Comparison of ENCODE assay signal across 10 cellular contexts in genomic region chr1:234584926-234585325, GRCh38. TPM values are rescaled to one million over a fixed set of nuclear protein-coding genes. Genes with fewer than 3 reads are reported as not detected.
DNase-seq lines count a peak whose midpoint lies in the region; ATAC-seq and TF ChIP-seq lines count a peak whose summit lies in the region.
"Had no signal": no experiment of that assay in that cellular context is flagged by ENCODE, and none has a peak within 500 bp of the region (broad histone marks: within the 10 kb centered on the region; RNA-seq: fewer than 3 reads in every experiment).

No MANE protein-coding gene starts in this region.

- no peak for TF ChIP-seq CTCF in A673 (conservative IDR thresholded peaks at IDR 0.05; ENCODE audit: low read depth, low read length)
- TF ChIP-seq CTCF in brain (conservative IDR thresholded peaks at IDR 0.05): no peak

- POLR2A ChIA-PET in A673 (lab: Charles Lee; ENCODE audit: low non-redundant PET): no interaction called here

- no peaks in the 10 kb centered on the region for H3K36me3 Mint-ChIP-seq in brain

- peak overlapping the region in 3 of 5 experiments; percentile 11 to 82 (median 49) for H3K27ac Mint-ChIP-seq in brain

- no peak overlapping the region for H3K4me3 Mint-ChIP-seq in brain

- no peak overlapping the region for H3K4me3 ChIP-seq in A673 (ENCODE audit: low read depth, low read length, poor library complexity, severe bottlenecking)
- no peak overlapping the region for H3K4me3 ChIP-seq in muscle layer of duodenum (ENCODE audit: low read depth in 1 of 2, low read length in 2 of 2)
- H3K4me3 ChIP-seq: hepatocyte, SK-N-MC had no signal

- CTCF ChIA-PET in A673 (lab: Charles Lee): interaction anchor here (0.6 kb wide), 1 partner anchor 771 kb away, joined by 5 read pairs; no protein-coding TSS in a partner anchor

- peak; percentile 76 for DNase-seq in A673 (ENCODE audit: low spot score)
- peak; percentile 24 for DNase-seq in NCI-H2107 treated with DMSO at 0.1 percent for 48 hours (lab: John Stamatoyannopoulos, UW; ENCODE audit: unreplicated experiment)
- DNase-seq in COLO668 (lab: John Stamatoyannopoulos, UW; ENCODE audit: unreplicated experiment): no peak
- DNase-seq in HuH-7 (ENCODE audit: low spot score): no peak

- H3K4me1 Mint-ChIP-seq in brain: peaks cover 87% of the 10 kb centered on the region

- no peaks in the 10 kb centered on the region for H3K9me3 ChIP-seq in A673 (ENCODE audit: low read depth, low read length, poor library complexity, severe bottlenecking)
- no peaks in the 10 kb centered on the region for H3K9me3 ChIP-seq in muscle layer of duodenum (ENCODE audit: control insufficient read depth in 1 of 2, low read length in 2 of 2)

- no TSS peak for BruUV-seq in A673 (replicated peaks; lab: Mats Ljungman, UMichigan)

- peaks cover 15% of the 10 kb centered on the region for H3K4me1 ChIP-seq in A673 (ENCODE audit: insufficient read depth, low read length, poor library complexity, severe bottlenecking)
- peaks cover 16 to 39% of the 10 kb centered on the region in 2 donors for H3K4me1 ChIP-seq in muscle layer of duodenum (ENCODE audit: control insufficient read depth in 1 of 2, insufficient read depth in 2 of 2, low read length in 2 of 2)

- H3K27ac ChIP-seq in A673 (ENCODE audit: low read depth, low read length, poor library complexity, severe bottlenecking) (no peak overlapping the region), muscle layer of duodenum (ENCODE audit: low read length) (peak overlapping the region; percentile 66)
- H3K27ac ChIP-seq: hepatocyte, SK-N-MC had no signal

- intact Hi-C loops in A673 (cut with micrococcal nuclease; ENCODE audit: unreplicated experiment): no loop called here

- no peaks in the 10 kb centered on the region for H3K9me3 Mint-ChIP-seq in brain

- H3K36me3 ChIP-seq in A673 (ENCODE audit: insufficient read depth, low read length, poor library complexity, severe bottlenecking) (no peaks in the 10 kb centered on the region), muscle layer of duodenum (ENCODE audit: control insufficient read depth in 1 of 2, insufficient read depth in 2 of 2, low read length in 2 of 2) (no peaks in the 10 kb centered on the region)

- ATAC-seq in GM21367 (IDR thresholded peaks at IDR 0.05; ENCODE audit: unreplicated experiment) (no peak), GM21786 (IDR thresholded peaks at IDR 0.05; ENCODE audit: unreplicated experiment) (no peak)

- peaks cover 3% of the 10 kb centered on the region for H3K27me3 Mint-ChIP-seq in brain

- H3K27me3 ChIP-seq in A673 (replicated peaks; ENCODE audit: insufficient read depth, low read depth, low read length, poor library complexity) (no peaks in the 10 kb centered on the region), muscle layer of duodenum (ENCODE audit: low read depth, low read length) (no peaks in the 10 kb centered on the region)
- H3K27me3 ChIP-seq: hepatocyte had no signal

RNA-seq across cellular contexts. Expression of gene IRF2BP2, which starts 25.1 kb away (rescaled TPM):
- 39.9 and 43.8 TPM in 2 replicates for total RNA-seq in A673 (2021)
- polyA plus RNA-seq in brain (ENCODE audit: insufficient read depth, low read depth, low replicate concordance): 163 TPM

Comparison
In these comparisons a context has a peak if more than half of its experiments do, and no peak if none do; other contexts are left out.
1. DNase-seq: peak in A673 (single experiment) and NCI-H2107 treated with DMSO at 0.1 percent for 48 hours (single experiment); none in COLO668 (single experiment) and HuH-7 (single experiment).